In genomic region chr5:73642296-73642695, GRCh38 we compare ENCODE assay signal across 20 cellular contexts. TPM values are rescaled to one million over a fixed set of nuclear protein-coding genes. Genes with fewer than 3 reads are reported as not detected.
A peak's percentile ranks its signal among the peaks of the same experiment; 100 is the strongest.
DNase-seq lines count a peak whose midpoint lies in the region; FAIRE-seq and TF ChIP-seq lines count a peak whose summit lies in the region.
"Had no signal": no experiment of that assay in that cellular context is flagged by ENCODE, and none has a peak within 500 bp of the region (broad histone marks: within the 10 kb centered on the region; RNA-seq: fewer than 3 reads in every experiment).

No MANE protein-coding gene starts in this region.

- TF ChIP-seq CTCF in WERI-Rb-1 (IDR thresholded peaks at IDR 0.05; ENCODE audit: low read depth, low read length) (no peak), stomach (IDR thresholded peaks at IDR 0.05) (no peak), vagina (IDR thresholded peaks at IDR 0.05) (no peak)

- no peaks in the 10 kb centered on the region for H3K9me3 ChIP-seq in WERI-Rb-1 (ENCODE audit: severe bottlenecking)
- H3K9me3 ChIP-seq in stomach: no peaks in the 10 kb centered on the region
- H3K9me3 ChIP-seq in vagina: no peaks in the 10 kb centered on the region
- H3K9me3 ChIP-seq: SJCRH30 had no signal

- WGBS in stomach, 5 donors: 33 to 65% (median 43%) methylated on average over 4 of the region's 4 CpGs

- H3K36me3 ChIP-seq in WERI-Rb-1: no peaks in the 10 kb centered on the region
- no peaks in the 10 kb centered on the region for H3K36me3 ChIP-seq in stomach
- no peaks in the 10 kb centered on the region for H3K36me3 ChIP-seq in vagina
- H3K36me3 ChIP-seq: SJCRH30 had no signal

- TF ChIP-seq POLR2A in H54 (IDR thresholded peaks at IDR 0.05; ENCODE audit: low read depth, low read length) (no peak), stomach (IDR thresholded peaks at IDR 0.05) (no peak), vagina (IDR thresholded peaks at IDR 0.05) (no peak)

- H3K27me3 ChIP-seq in WERI-Rb-1 (ENCODE audit: insufficient read depth, low read depth, severe bottlenecking) (no peaks in the 10 kb centered on the region), stomach (no peaks in the 10 kb centered on the region), vagina (no peaks in the 10 kb centered on the region)
- H3K27me3 ChIP-seq: SJCRH30 had no signal

- H3K4me3 ChIP-seq in WERI-Rb-1 (ENCODE audit: low read depth, low read length) (no peak overlapping the region), stomach (no peak overlapping the region), vagina (no peak overlapping the region)
- H3K4me3 ChIP-seq: K562, SJCRH30 had no signal

- H3K27ac ChIP-seq in WERI-Rb-1 (peak overlapping the region; percentile 66; the same call in 1 of the 2 replicates), stomach (peak overlapping the region in 3 of 5 donors; percentile 7 to 42 (median 21)), vagina (no peak overlapping the region)
- H3K27ac ChIP-seq: HL-60, RWPE1, SJCRH30 had no signal

- H3K4me1 ChIP-seq in stomach (peaks cover 19 to 60% (median 38%) of the 10 kb centered on the region in 4 donors), vagina (no peaks in the 10 kb centered on the region)

- no peak for TF ChIP-seq EP300 in stomach (IDR thresholded peaks at IDR 0.05)

- no peak for DNase-seq in H54 (ENCODE audit: insufficient read length, low spot score)
- DNase-seq in WERI-Rb-1: no peak
- DNase-seq in iris pigment epithelial cell (ENCODE audit: low read depth): peak; percentile 48
- no peak for DNase-seq in stomach
- no peak for DNase-seq in Kasumi-1 (lab: John Stamatoyannopoulos, UW)
- no peak for DNase-seq in vagina (ENCODE audit: extremely low spot score in 2 of 2)
- no peak for DNase-seq in cerebellum (ENCODE audit: low spot score)
- DNase-seq: CD4-positive, CD25-positive, alpha-beta regulatory T cell; H9; NCI-H1436 treated with DMSO at 0.1 percent for 48 hours; NCI-H2029 treated with DMSO at 0.1 percent for 48 hours; NCI-H2171 treated with DMSO at 0.1 percent for 48 hours; NCI-H446 treated with DMSO at 0.1 percent for 48 hours; OCI-M1; SJCRH30 had no signal

- intact Hi-C loops in stomach (cut with DNase I; ENCODE audit: low total_unique reads): no loop called here
- intact Hi-C loops in vagina (cut with DNase I): no loop called here

- FAIRE-seq in H54 (lab: Jason Lieb, UNC): peak; percentile 20
- FAIRE-seq: GM19239, HTR-8/SVneo, K562 had no signal

RNA-seq across cellular contexts. Expression of gene ARHGEF28, which starts 16.3 kb away (rescaled TPM):
- total RNA-seq in stomach: 100 to 1,000 TPM in 3 of 5 donors, 10 to 100 TPM in 2; 25.8 to 156 (median 111) TPM
- polyA plus RNA-seq in stomach: 10 to 100 TPM; 13.9 to 16.2 (median 13.9) TPM
- total RNA-seq in vagina: 41.0 TPM
- total RNA-seq in cerebellum: 6.7 TPM
- total RNA-seq: CD4-positive, CD25-positive, alpha-beta regulatory T cell had no signal
- polyA plus RNA-seq: CD4-positive, CD25-positive, alpha-beta regulatory T cell; K562 had no signal
